In the genomic region with DNA sequence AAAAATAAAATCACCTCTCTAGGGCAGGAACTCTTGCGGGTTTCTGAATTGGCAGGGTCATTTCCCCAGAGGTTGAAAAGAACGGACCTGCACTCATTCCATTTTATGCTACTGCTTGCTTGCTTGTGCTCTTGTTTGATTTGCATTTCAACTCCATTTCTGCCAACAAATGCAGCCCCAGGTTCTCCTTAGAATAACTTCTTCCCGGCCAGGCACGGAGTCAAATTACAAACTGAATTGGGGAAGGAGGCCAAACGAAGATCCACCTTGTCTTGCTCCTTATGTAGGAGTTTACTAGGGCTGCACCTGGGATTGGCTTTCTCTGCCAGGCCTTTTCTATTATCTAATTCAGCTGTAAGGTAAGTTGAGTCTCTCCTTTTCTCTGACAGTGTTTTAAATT, we compare ENCODE assay signal across 1 cellular context.
TF ChIP-seq lines count a peak whose summit lies in the region.

No MANE protein-coding gene starts in this region.

TF ChIP-seq in H1, 55 proteins besides CTCF, POLR2A, EP300 and RAD21 (continued from another document):
- TF ChIP-seq, protein P1, sequence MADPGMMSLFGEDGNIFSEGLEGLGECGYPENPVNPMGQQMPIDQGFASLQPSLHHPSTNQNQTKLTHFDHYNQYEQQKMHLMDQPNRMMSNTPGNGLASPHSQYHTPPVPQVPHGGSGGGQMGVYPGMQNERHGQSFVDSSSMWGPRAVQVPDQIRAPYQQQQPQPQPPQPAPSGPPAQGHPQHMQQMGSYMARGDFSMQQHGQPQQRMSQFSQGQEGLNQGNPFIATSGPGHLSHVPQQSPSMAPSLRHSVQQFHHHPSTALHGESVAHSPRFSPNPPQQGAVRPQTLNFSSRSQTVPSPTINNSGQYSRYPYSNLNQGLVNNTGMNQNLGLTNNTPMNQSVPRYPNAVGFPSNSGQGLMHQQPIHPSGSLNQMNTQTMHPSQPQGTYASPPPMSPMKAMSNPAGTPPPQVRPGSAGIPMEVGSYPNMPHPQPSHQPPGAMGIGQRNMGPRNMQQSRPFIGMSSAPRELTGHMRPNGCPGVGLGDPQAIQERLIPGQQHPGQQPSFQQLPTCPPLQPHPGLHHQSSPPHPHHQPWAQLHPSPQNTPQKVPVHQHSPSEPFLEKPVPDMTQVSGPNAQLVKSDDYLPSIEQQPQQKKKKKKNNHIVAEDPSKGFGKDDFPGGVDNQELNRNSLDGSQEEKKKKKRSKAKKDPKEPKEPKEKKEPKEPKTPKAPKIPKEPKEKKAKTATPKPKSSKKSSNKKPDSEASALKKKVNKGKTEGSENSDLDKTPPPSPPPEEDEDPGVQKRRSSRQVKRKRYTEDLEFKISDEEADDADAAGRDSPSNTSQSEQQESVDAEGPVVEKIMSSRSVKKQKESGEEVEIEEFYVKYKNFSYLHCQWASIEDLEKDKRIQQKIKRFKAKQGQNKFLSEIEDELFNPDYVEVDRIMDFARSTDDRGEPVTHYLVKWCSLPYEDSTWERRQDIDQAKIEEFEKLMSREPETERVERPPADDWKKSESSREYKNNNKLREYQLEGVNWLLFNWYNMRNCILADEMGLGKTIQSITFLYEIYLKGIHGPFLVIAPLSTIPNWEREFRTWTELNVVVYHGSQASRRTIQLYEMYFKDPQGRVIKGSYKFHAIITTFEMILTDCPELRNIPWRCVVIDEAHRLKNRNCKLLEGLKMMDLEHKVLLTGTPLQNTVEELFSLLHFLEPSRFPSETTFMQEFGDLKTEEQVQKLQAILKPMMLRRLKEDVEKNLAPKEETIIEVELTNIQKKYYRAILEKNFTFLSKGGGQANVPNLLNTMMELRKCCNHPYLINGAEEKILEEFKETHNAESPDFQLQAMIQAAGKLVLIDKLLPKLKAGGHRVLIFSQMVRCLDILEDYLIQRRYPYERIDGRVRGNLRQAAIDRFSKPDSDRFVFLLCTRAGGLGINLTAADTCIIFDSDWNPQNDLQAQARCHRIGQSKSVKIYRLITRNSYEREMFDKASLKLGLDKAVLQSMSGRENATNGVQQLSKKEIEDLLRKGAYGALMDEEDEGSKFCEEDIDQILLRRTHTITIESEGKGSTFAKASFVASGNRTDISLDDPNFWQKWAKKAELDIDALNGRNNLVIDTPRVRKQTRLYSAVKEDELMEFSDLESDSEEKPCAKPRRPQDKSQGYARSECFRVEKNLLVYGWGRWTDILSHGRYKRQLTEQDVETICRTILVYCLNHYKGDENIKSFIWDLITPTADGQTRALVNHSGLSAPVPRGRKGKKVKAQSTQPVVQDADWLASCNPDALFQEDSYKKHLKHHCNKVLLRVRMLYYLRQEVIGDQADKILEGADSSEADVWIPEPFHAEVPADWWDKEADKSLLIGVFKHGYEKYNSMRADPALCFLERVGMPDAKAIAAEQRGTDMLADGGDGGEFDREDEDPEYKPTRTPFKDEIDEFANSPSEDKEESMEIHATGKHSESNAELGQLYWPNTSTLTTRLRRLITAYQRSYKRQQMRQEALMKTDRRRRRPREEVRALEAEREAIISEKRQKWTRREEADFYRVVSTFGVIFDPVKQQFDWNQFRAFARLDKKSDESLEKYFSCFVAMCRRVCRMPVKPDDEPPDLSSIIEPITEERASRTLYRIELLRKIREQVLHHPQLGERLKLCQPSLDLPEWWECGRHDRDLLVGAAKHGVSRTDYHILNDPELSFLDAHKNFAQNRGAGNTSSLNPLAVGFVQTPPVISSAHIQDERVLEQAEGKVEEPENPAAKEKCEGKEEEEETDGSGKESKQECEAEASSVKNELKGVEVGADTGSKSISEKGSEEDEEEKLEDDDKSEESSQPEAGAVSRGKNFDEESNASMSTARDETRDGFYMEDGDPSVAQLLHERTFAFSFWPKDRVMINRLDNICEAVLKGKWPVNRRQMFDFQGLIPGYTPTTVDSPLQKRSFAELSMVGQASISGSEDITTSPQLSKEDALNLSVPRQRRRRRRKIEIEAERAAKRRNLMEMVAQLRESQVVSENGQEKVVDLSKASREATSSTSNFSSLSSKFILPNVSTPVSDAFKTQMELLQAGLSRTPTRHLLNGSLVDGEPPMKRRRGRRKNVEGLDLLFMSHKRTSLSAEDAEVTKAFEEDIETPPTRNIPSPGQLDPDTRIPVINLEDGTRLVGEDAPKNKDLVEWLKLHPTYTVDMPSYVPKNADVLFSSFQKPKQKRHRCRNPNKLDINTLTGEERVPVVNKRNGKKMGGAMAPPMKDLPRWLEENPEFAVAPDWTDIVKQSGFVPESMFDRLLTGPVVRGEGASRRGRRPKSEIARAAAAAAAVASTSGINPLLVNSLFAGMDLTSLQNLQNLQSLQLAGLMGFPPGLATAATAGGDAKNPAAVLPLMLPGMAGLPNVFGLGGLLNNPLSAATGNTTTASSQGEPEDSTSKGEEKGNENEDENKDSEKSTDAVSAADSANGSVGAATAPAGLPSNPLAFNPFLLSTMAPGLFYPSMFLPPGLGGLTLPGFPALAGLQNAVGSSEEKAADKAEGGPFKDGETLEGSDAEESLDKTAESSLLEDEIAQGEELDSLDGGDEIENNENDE (IDR thresholded peaks at IDR 0.05; ENCODE audit: insufficient replicate concordance, low read length): no peak
- TF ChIP-seq SP1 (IDR thresholded peaks at IDR 0.05; ENCODE audit: low read depth, low read length): no peak
- no peak for TF ChIP-seq KDM5A (IDR thresholded peaks at IDR 0.05; ENCODE audit: low read length)
- no peak for TF ChIP-seq SIN3A (conservative IDR thresholded peaks at IDR 0.05 in 1 of 2, IDR thresholded peaks at IDR 0.05 in 1 of 2; ENCODE audit: low read depth in 1 of 2, low read length in 2 of 2)
